ENCODE assay signal across 33 cellular contexts in genomic region chr1:25576459-25577150, GRCh38.
"Had no signal": no experiment of that assay in that cellular context is flagged by ENCODE, and none has a peak within 500 bp of the region (broad histone marks: within the 10 kb centered on the region; RNA-seq: fewer than 3 reads in every experiment).

No MANE protein-coding gene starts in this region.

- H3K4me1 Mint-ChIP-seq: activated CD8-positive, alpha-beta memory T cell treated with anti-CD3 and anti-CD28 coated beads, Interleukin-2, amount 10 ng/mL, durations not matched to agents 7 days and 5 days had no signal

- H3K27me3 Mint-ChIP-seq: activated CD4-positive, alpha-beta memory T cell treated with anti-CD3 and anti-CD28 coated beads for 36 hours; activated CD4-positive, alpha-beta T cell treated with anti-CD3 and anti-CD28 coated beads for 36 hours; activated naive CD4-positive, alpha-beta T cell treated with anti-CD3 and anti-CD28 coated beads, Interleukin-2, amount 50 U/mL, for 24 hours; activated naive CD8-positive, alpha-beta T cell treated with anti-CD3 and anti-CD28 coated beads for 36 hours; activated naive CD8-positive, alpha-beta T cell treated with anti-CD3 and anti-CD28 coated beads, Interleukin-2, amount 50 U/mL, for 24 hours had no signal

- H3K4me3 ChIP-seq: adrenal gland, body of pancreas, coronary artery, dorsolateral prefrontal cortex, esophagus muscularis mucosa, gastrocnemius medialis had no signal

- ATAC-seq: activated CD4-positive, alpha-beta T cell treated with anti-CD3 and anti-CD28 coated beads for 36 hours; activated CD8-positive, alpha-beta memory T cell treated with anti-CD3 and anti-CD28 coated beads, Interleukin-2, amount 10 ng/mL, durations not matched to agents 7 days and 5 days; activated CD8-positive, alpha-beta T cell treated with anti-CD3 and anti-CD28 coated beads, Interleukin-2, amount 10 ng/mL, durations not matched to agents 7 days and 5 days; activated naive CD8-positive, alpha-beta T cell treated with anti-CD3 and anti-CD28 coated beads, Interleukin-2, amount 50 U/mL, for 24 hours; body of pancreas; foreskin keratinocyte; gastrocnemius medialis had no signal

- H3K9me3 Mint-ChIP-seq: activated CD4-positive, alpha-beta memory T cell treated with anti-CD3 and anti-CD28 coated beads for 36 hours; activated CD4-positive, alpha-beta T cell treated with anti-CD3 and anti-CD28 coated beads, Interleukin-2, amount 10 ng/mL, durations not matched to agents 24 days and 14 days; activated naive CD4-positive, alpha-beta T cell treated with anti-CD3 and anti-CD28 coated beads for 36 hours; activated naive CD4-positive, alpha-beta T cell treated with anti-CD3 and anti-CD28 coated beads, Interleukin-2, amount 50 U/mL, for 24 hours; activated naive CD8-positive, alpha-beta T cell treated with anti-CD3 and anti-CD28 coated beads for 36 hours; activated naive CD8-positive, alpha-beta T cell treated with anti-CD3 and anti-CD28 coated beads, Interleukin-2, amount 50 U/mL, for 24 hours; activated T-helper 1 cell treated with anti-CD3 and anti-CD28 coated beads, Interleukin-12 subunit alpha, Interleukin-12 subunit beta, Interleukin-2, Interleukin-4 antibody, amounts not matched to agents 30 ng/mL and 10 ng/mL and 1 ng/mL, durations not matched to agents 14 hours and 24 hours and 36 hours; activated T-helper 2 cell treated with anti-CD3 and anti-CD28 coated beads, Interferon-gamma antibody, Interleukin-2, Interleukin-4, amounts not matched to agents 10 μg/mL and 5 μg/mL and 100 μg/mL, durations not matched to agents 14 hours and 24 hours and 36 hours; dendritic cell treated with granulocyte-macrophage colony-stimulating factor and Interleukin-4, amounts not matched to agents 40 ng/mL and 50 ng/mL, for 4 days had no signal

- H3K36me3 Mint-ChIP-seq: activated CD4-positive, alpha-beta memory T cell treated with anti-CD3 and anti-CD28 coated beads for 36 hours; activated CD8-positive, alpha-beta memory T cell treated with anti-CD3 and anti-CD28 coated beads, Interleukin-2, amount 10 ng/mL, durations not matched to agents 7 days and 5 days; activated naive CD4-positive, alpha-beta T cell treated with anti-CD3 and anti-CD28 coated beads, Interleukin-2, amount 50 U/mL, for 24 hours; activated naive CD8-positive, alpha-beta T cell treated with anti-CD3 and anti-CD28 coated beads for 36 hours had no signal

- H3K4me3 Mint-ChIP-seq: activated CD4-positive, alpha-beta memory T cell treated with anti-CD3 and anti-CD28 coated beads for 36 hours; activated CD4-positive, alpha-beta T cell treated with anti-CD3 and anti-CD28 coated beads for 36 hours; activated CD4-positive, alpha-beta T cell treated with anti-CD3 and anti-CD28 coated beads, Interleukin-2, amount 10 ng/mL, durations not matched to agents 24 days and 14 days; activated CD8-positive, alpha-beta memory T cell treated with anti-CD3 and anti-CD28 coated beads, Interleukin-2, amount 10 ng/mL, durations not matched to agents 7 days and 5 days; activated CD8-positive, alpha-beta T cell treated with anti-CD3 and anti-CD28 coated beads, Interleukin-2, amount 10 ng/mL, durations not matched to agents 7 days and 5 days; activated naive CD4-positive, alpha-beta T cell treated with anti-CD3 and anti-CD28 coated beads for 36 hours; activated naive CD4-positive, alpha-beta T cell treated with anti-CD3 and anti-CD28 coated beads, Interleukin-2, amount 50 U/mL, for 24 hours; activated naive CD8-positive, alpha-beta T cell treated with anti-CD3 and anti-CD28 coated beads for 36 hours; activated naive CD8-positive, alpha-beta T cell treated with anti-CD3 and anti-CD28 coated beads, Interleukin-2, amount 50 U/mL, for 24 hours; activated T-helper 1 cell treated with anti-CD3 and anti-CD28 coated beads, Interleukin-12 subunit alpha, Interleukin-12 subunit beta, Interleukin-2, Interleukin-4 antibody, amounts not matched to agents 30 ng/mL and 10 ng/mL and 1 ng/mL, durations not matched to agents 14 hours and 24 hours and 36 hours; dendritic cell treated with granulocyte-macrophage colony-stimulating factor and Interleukin-4, amounts not matched to agents 40 ng/mL and 50 ng/mL, for 4 days had no signal

- DNase-seq: activated CD4-positive, alpha-beta memory T cell treated with anti-CD3 and anti-CD28 coated beads for 36 hours; activated CD4-positive, alpha-beta T cell treated with anti-CD3 and anti-CD28 coated beads for 36 hours; activated CD4-positive, alpha-beta T cell treated with anti-CD3 and anti-CD28 coated beads, Interleukin-2, amount 10 ng/mL, durations not matched to agents 24 days and 14 days; activated CD4-positive, CD25-positive, alpha-beta regulatory T cell; activated CD4-positive, CD25-positive, alpha-beta regulatory T cell treated with anti-CD3 and anti-CD28 coated beads, Interleukin-2, amount 50 U/mL, for 72 hours; activated CD8-positive, alpha-beta memory T cell treated with anti-CD3 and anti-CD28 coated beads, Interleukin-2, amount 10 ng/mL, durations not matched to agents 7 days and 5 days; activated CD8-positive, alpha-beta memory T cell treated with anti-CD3 and anti-CD28 coated beads, Interleukin-2, amount 50 U/mL, for 4 hours; activated CD8-positive, alpha-beta T cell treated with anti-CD3 and anti-CD28 coated beads, Interleukin-2, amount 10 ng/mL, durations not matched to agents 7 days and 5 days; activated effector memory CD4-positive, alpha-beta T cell treated with anti-CD3 and anti-CD28 coated beads, Interleukin-2, amount 50 U/mL, for 16 hours; activated naive CD4-positive, alpha-beta T cell treated with anti-CD3 and anti-CD28 coated beads for 36 hours; activated naive CD8-positive, alpha-beta T cell treated with anti-CD3 and anti-CD28 coated beads for 36 hours; activated naive CD8-positive, alpha-beta T cell treated with anti-CD3 and anti-CD28 coated beads, Interleukin-2, amount 50 U/mL, for 24 hours; activated T-cell treated with anti-CD3 and anti-CD28 coated beads, Interleukin-2, amount 50 U/mL, for 1 hour; activated T-cell treated with anti-CD3 and anti-CD28 coated beads, Interleukin-2, amount 50 U/mL, for 48 hours; adrenal gland; amygdala; aorta; body of pancreas; central memory CD4-positive, alpha-beta T cell; cerebellar nuclear complex; dorsolateral prefrontal cortex; effector memory CD4-positive, alpha-beta T cell; erythroblast; foreskin keratinocyte; gastrocnemius medialis; glutamatergic neuron; T-helper 2 cell had no signal

- H3K36me3 ChIP-seq: adrenal gland, esophagus muscularis mucosa, gastrocnemius medialis had no signal

- H3K4me1 ChIP-seq: foreskin keratinocyte had no signal

- H3K27ac Mint-ChIP-seq: activated CD4-positive, alpha-beta memory T cell treated with anti-CD3 and anti-CD28 coated beads for 36 hours; activated CD4-positive, alpha-beta T cell treated with anti-CD3 and anti-CD28 coated beads for 36 hours; activated CD4-positive, alpha-beta T cell treated with anti-CD3 and anti-CD28 coated beads, Interleukin-2, amount 10 ng/mL, durations not matched to agents 24 days and 14 days; activated CD8-positive, alpha-beta memory T cell treated with anti-CD3 and anti-CD28 coated beads, Interleukin-2, amount 10 ng/mL, durations not matched to agents 7 days and 5 days; activated CD8-positive, alpha-beta T cell treated with anti-CD3 and anti-CD28 coated beads, Interleukin-2, amount 10 ng/mL, durations not matched to agents 7 days and 5 days; activated naive CD4-positive, alpha-beta T cell treated with anti-CD3 and anti-CD28 coated beads for 36 hours; activated naive CD4-positive, alpha-beta T cell treated with anti-CD3 and anti-CD28 coated beads, Interleukin-2, amount 50 U/mL, for 24 hours; activated naive CD8-positive, alpha-beta T cell treated with anti-CD3 and anti-CD28 coated beads for 36 hours; activated naive CD8-positive, alpha-beta T cell treated with anti-CD3 and anti-CD28 coated beads, Interleukin-2, amount 50 U/mL, for 24 hours; activated T-helper 1 cell treated with anti-CD3 and anti-CD28 coated beads, Interleukin-12 subunit alpha, Interleukin-12 subunit beta, Interleukin-2, Interleukin-4 antibody, amounts not matched to agents 30 ng/mL and 10 ng/mL and 1 ng/mL, durations not matched to agents 14 hours and 24 hours and 36 hours; activated T-helper 2 cell treated with anti-CD3 and anti-CD28 coated beads, Interferon-gamma antibody, Interleukin-2, Interleukin-4, amounts not matched to agents 10 μg/mL and 5 μg/mL and 100 μg/mL, durations not matched to agents 14 hours and 24 hours and 36 hours; dendritic cell treated with granulocyte-macrophage colony-stimulating factor and Interleukin-4, amounts not matched to agents 40 ng/mL and 50 ng/mL, for 4 days had no signal

- H3K9me3 ChIP-seq: adrenal gland, body of pancreas, esophagus muscularis mucosa, gastrocnemius medialis had no signal

- H3K27ac ChIP-seq: adrenal gland, body of pancreas, coronary artery, esophagus muscularis mucosa, foreskin keratinocyte, gastrocnemius medialis had no signal

- H3K27me3 ChIP-seq: adrenal gland, body of pancreas, dorsolateral prefrontal cortex, esophagus muscularis mucosa, foreskin keratinocyte, gastrocnemius medialis had no signal
